In the genomic region with DNA sequence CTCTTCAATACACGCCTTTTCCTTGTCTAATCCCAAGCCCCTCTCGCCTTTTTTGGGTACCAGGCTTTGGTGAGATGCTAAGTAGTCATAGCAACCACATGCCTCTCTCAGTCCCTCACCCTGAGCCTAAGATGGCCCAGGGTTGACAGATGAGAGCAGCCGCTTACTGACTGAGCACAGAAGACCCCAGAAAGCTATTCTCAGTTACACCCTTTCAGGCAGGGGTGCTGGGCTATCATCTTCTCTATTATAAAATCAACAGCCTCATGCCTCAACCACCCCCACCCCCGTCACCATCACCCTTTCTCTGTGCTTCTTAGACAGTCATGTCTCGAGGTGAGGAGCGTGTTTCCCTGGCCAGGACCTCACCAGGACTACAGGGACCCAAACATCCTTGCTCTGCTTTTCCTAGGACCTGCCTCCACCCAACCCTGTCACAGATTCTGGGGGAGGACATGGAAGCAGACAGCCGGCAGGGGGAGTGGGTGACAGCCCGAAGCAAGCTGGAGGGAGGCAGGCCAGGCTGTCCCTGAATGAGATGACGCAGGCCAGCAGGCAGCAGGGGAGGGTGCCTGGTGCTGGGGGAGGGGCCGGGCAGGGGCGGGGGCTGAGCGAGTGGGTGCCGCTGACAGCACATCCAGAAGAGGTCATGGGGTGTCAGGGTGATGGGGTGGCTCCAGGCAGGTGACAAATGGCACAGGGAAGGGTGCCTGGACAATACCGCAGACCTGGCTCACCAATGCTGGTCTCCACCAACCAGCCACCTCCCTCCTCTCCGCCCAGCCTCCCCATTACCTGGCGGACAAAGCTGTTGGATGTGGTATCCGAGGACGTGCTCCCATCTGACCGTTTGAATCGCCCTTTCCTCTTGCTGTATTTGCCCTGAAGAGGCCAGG, we compare ENCODE assay signal across 10 cellular contexts. TPM values are rescaled to one million over a fixed set of nuclear protein-coding genes. Genes with fewer than 3 reads are reported as not detected.
DNase-seq lines count a peak whose midpoint lies in the region; ATAC-seq and TF ChIP-seq lines count a peak whose summit lies in the region.
"Had no signal": no experiment of that assay in that cellular context is flagged by ENCODE, and none has a peak within 500 bp of the region (broad histone marks: within the 10 kb centered on the region; RNA-seq: fewer than 3 reads in every experiment).

No MANE protein-coding gene starts in this region.

- H3K27ac Mint-ChIP-seq in activated CD4-positive, alpha-beta T cell treated with anti-CD3 and anti-CD28 coated beads for 36 hours: no peak overlapping the region

- H3K36me3 ChIP-seq in H7 (replicated peaks; ENCODE audit: control insufficient read depth, insufficient read depth, low read length): peaks cover 14% of the 10 kb centered on the region
- peaks cover 31% of the 10 kb centered on the region for H3K36me3 ChIP-seq in WERI-Rb-1
- H3K36me3 ChIP-seq in skeletal muscle satellite cell (ENCODE audit: insufficient read depth, low read length): peaks cover 33% of the 10 kb centered on the region

- peaks cover 34% of the 10 kb centered on the region for H3K4me1 ChIP-seq in skeletal muscle satellite cell (ENCODE audit: control insufficient read depth, insufficient read depth, low read length)

- H3K9me3 ChIP-seq in WERI-Rb-1 (ENCODE audit: severe bottlenecking): no peaks in the 10 kb centered on the region
- H3K9me3 ChIP-seq in skeletal muscle satellite cell (replicated peaks; ENCODE audit: low read length): no peaks in the 10 kb centered on the region

- CTCF ChIA-PET in activated CD4-positive, alpha-beta T cell treated with anti-CD3 and anti-CD28 coated beads for 36 hours (lab: Charles Lee): interaction anchor here (0.7 kb wide), 1 partner anchor 51 kb away, joined by 3 read pairs; no protein-coding TSS in a partner anchor

- no peaks in the 10 kb centered on the region for H3K9me3 Mint-ChIP-seq in activated CD4-positive, alpha-beta T cell treated with anti-CD3 and anti-CD28 coated beads for 36 hours (ENCODE audit: low read depth)

- H3K4me3 ChIP-seq in H7 (ENCODE audit: insufficient read depth, low read depth, low read length) (peak overlapping the region; percentile 34), WERI-Rb-1 (ENCODE audit: low read depth, low read length) (no peak overlapping the region), skeletal muscle satellite cell (ENCODE audit: low read length) (peak overlapping the region; percentile 88)

- peak; percentile 39 to 54 for ATAC-seq in left cardiac atrium
- ATAC-seq in activated CD4-positive, alpha-beta T cell treated with anti-CD3 and anti-CD28 coated beads for 36 hours: no peak

- peaks cover 5% of the 10 kb centered on the region for H3K36me3 Mint-ChIP-seq in activated CD4-positive, alpha-beta T cell treated with anti-CD3 and anti-CD28 coated beads for 36 hours (ENCODE audit: low read depth)

- peak overlapping the region; percentile 85 for H3K4me2 ChIP-seq in skeletal muscle satellite cell (ENCODE audit: low read length)

- H3K27me3 ChIP-seq in H7 (ENCODE audit: control insufficient read depth, insufficient read depth, low read length): no peaks in the 10 kb centered on the region
- no peaks in the 10 kb centered on the region for H3K27me3 ChIP-seq in WERI-Rb-1 (ENCODE audit: insufficient read depth, low read depth, severe bottlenecking)
- no peaks in the 10 kb centered on the region for H3K27me3 ChIP-seq in skeletal muscle satellite cell (ENCODE audit: control insufficient read depth, insufficient read depth, low read length)

- peak; percentile 92 for DNase-seq in H7
- peak; percentile 92 for DNase-seq in WERI-Rb-1
- peak; percentile 79 for DNase-seq in left cardiac atrium
- no peak for DNase-seq in SW480 (ENCODE audit: low spot score)
- no peak for DNase-seq in effector CD4-positive, alpha-beta T cell
- no peak for DNase-seq in stimulated activated CD8-positive, alpha-beta memory T cell treated with anti-CD3 and anti-CD28 coated beads, Interleukin-4, amount 100 ng/mL, for 48 hours
- no peak for DNase-seq in activated CD4-positive, alpha-beta T cell treated with anti-CD3 and anti-CD28 coated beads for 36 hours
- DNase-seq: effector memory CD4-positive, alpha-beta T cell had no signal

- peak; percentile 83 for TF ChIP-seq CTCF in WERI-Rb-1 (IDR thresholded peaks at IDR 0.05; ENCODE audit: low read depth, low read length)

- no peak overlapping the region for H3K9ac ChIP-seq in skeletal muscle satellite cell (ENCODE audit: low read depth, low read length)

- no peak overlapping the region; the same call in 1 of the 2 replicates for H3K27ac ChIP-seq in WERI-Rb-1

- H3K4me3 Mint-ChIP-seq in activated CD4-positive, alpha-beta T cell treated with anti-CD3 and anti-CD28 coated beads for 36 hours: no peak overlapping the region

- no peaks in the 10 kb centered on the region for H3K27me3 Mint-ChIP-seq in activated CD4-positive, alpha-beta T cell treated with anti-CD3 and anti-CD28 coated beads for 36 hours

- intact Hi-C loops in left cardiac atrium (cut with DNase I): no loop called here
- intact Hi-C loops in activated CD4-positive, alpha-beta T cell treated with anti-CD3 and anti-CD28 coated beads for 36 hours (cut with DNase I, micrococcal nuclease): no loop called here

- POLR2A ChIA-PET in activated CD4-positive, alpha-beta T cell treated with anti-CD3 and anti-CD28 coated beads for 36 hours (lab: Charles Lee): interaction anchor here (1.0 kb wide), 1 partner anchor 23 kb away, joined by 3 read pairs; no protein-coding TSS in a partner anchor

- peaks cover 18% of the 10 kb centered on the region for H3K4me1 Mint-ChIP-seq in activated CD4-positive, alpha-beta T cell treated with anti-CD3 and anti-CD28 coated beads for 36 hours

RNA-seq across cellular contexts. Expression of a gene that starts 3.1 kb away (rescaled TPM):
- 3.8 and 9.1 TPM in 2 replicates for total RNA-seq in H7 (2014; rRNA removed; shearing (Covaris generic))
- total RNA-seq in left cardiac atrium: 1 to 10 TPM; 5.4 to 5.8 TPM
- 4.6 and 5.9 TPM in 2 replicates for total RNA-seq in skeletal muscle satellite cell (2012; rRNA removed)
- 10 to 100 TPM; 11.8 to 12.3 TPM for total RNA-seq in activated CD4-positive, alpha-beta T cell treated with anti-CD3 and anti-CD28 coated beads for 36 hours

RNA-seq across cellular contexts. Expression of a gene that starts 5.7 kb away (rescaled TPM):
- 2,113 and 2,304 TPM in 2 replicates for total RNA-seq in H7 (2014; rRNA removed; shearing (Covaris generic))
- total RNA-seq in left cardiac atrium: 1,000 to 10,000 TPM; 1,055 to 1,074 TPM
- 2,094 and 2,393 TPM in 2 replicates for total RNA-seq in skeletal muscle satellite cell (2012; rRNA removed)
- 1,000 to 10,000 TPM; 2,801 to 2,985 TPM for total RNA-seq in activated CD4-positive, alpha-beta T cell treated with anti-CD3 and anti-CD28 coated beads for 36 hours

RNA-seq across cellular contexts. Expression of a gene that starts 28.4 kb away (rescaled TPM):
- not detected in 2 replicates for total RNA-seq in H7 (2014; rRNA removed; shearing (Covaris generic))
- not detected for total RNA-seq in left cardiac atrium
- total RNA-seq in skeletal muscle satellite cell (2012; rRNA removed): not detected in 2 replicates
- not detected for total RNA-seq in activated CD4-positive, alpha-beta T cell treated with anti-CD3 and anti-CD28 coated beads for 36 hours
- total RNA-seq: HT1080 had no signal

RNA-seq across cellular contexts. Expression of a gene that starts 31.4 kb away (rescaled TPM):
- 0.15 and 0.59 TPM in 2 replicates for total RNA-seq in H7 (2014; rRNA removed; shearing (Covaris generic))
- 1 to 10 TPM; 1.4 to 5.9 TPM for total RNA-seq in left cardiac atrium
- under 0.01 TPM in 2 replicates for total RNA-seq in skeletal muscle satellite cell (2012; rRNA removed)
- total RNA-seq in activated CD4-positive, alpha-beta T cell treated with anti-CD3 and anti-CD28 coated beads for 36 hours: not detected
- total RNA-seq: HT1080 had no signal

RNA-seq across cellular contexts. Expression of a gene that starts 42.9 kb away (rescaled TPM):
- 0.18 and 0.38 TPM in 2 replicates for total RNA-seq in H7 (2014; rRNA removed; shearing (Covaris generic))
- total RNA-seq in left cardiac atrium: 10 to 100 TPM in 1 of 2 donors, 1 to 10 TPM in 1; 7.6 to 18.0 TPM
- 0.22 and 0.25 TPM in 2 replicates for total RNA-seq in skeletal muscle satellite cell (2012; rRNA removed)
- 1 to 10 TPM; 1.2 to 2.4 TPM for total RNA-seq in activated CD4-positive, alpha-beta T cell treated with anti-CD3 and anti-CD28 coated beads for 36 hours

Comparison
In these comparisons a context has a peak if more than half of its experiments do, and no peak if none do; other contexts are left out.
1. DNase-seq: peak in H7 (single experiment), WERI-Rb-1 (single experiment) and left cardiac atrium (single experiment); none in SW480 (single experiment), effector CD4-positive, alpha-beta T cell (single experiment), stimulated activated CD8-positive, alpha-beta memory T cell treated with anti-CD3 and anti-CD28 coated beads, Interleukin-4, amount 100 ng/mL, for 48 hours (single experiment) and activated CD4-positive, alpha-beta T cell treated with anti-CD3 and anti-CD28 coated beads for 36 hours (single experiment).